30 cellular contexts compared by ENCODE assay signal in the genomic region with DNA sequence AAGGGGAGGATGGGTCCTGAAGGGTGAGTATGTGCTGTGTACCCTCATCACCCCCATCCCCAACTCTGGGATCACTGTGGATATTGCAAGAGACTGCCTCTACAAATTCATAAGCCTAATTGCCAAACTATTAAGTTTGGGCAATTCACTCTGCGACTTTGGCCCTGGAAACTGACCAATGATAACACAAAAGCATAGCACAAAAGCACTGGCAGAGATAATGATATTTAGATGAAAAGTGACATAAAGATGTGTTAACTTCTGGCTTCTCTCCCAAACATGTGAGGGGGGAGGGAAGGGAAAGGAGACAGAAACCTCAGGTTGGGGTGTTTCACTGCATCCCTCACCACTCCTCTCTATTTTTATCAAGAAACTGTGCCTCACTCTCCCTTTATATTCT.
"Had no signal": no experiment of that assay in that cellular context is flagged by ENCODE, and none has a peak within 500 bp of the region (broad histone marks: within the 10 kb centered on the region; RNA-seq: fewer than 3 reads in every experiment).

No MANE protein-coding gene starts in this region.

- H3K36me3 Mint-ChIP-seq: activated CD4-positive, alpha-beta memory T cell treated with anti-CD3 and anti-CD28 coated beads for 36 hours; activated naive CD4-positive, alpha-beta T cell treated with anti-CD3 and anti-CD28 coated beads, Interleukin-2, amount 10 ng/mL, durations not matched to agents 7 days and 5 days; activated naive CD8-positive, alpha-beta T cell treated with anti-CD3 and anti-CD28 coated beads, Interleukin-2, amount 10 ng/mL, durations not matched to agents 7 days and 5 days; natural killer cell treated with Interleukin-12 subunit alpha and Interleukin-12 subunit beta and Interleukin-15 and Interleukin-18, amount 100 ng/mL, for 72 hours had no signal

- H3K4me3 ChIP-seq: left lung, lung, mucosa of descending colon, ovary, right lobe of liver, testis, transverse colon had no signal

- FAIRE-seq: bronchial epithelial cell, endometrium, islet of Langerhans had no signal

- H3K27ac ChIP-seq: left lung, ovary, right lobe of liver, testis, transverse colon, WERI-Rb-1 had no signal

- H3K4me1 Mint-ChIP-seq: activated CD4-positive, alpha-beta T cell treated with anti-CD3 and anti-CD28 coated beads, Interleukin-2, amount 10 ng/mL, durations not matched to agents 24 days and 14 days; activated naive CD4-positive, alpha-beta T cell treated with anti-CD3 and anti-CD28 coated beads, Interleukin-2, amount 10 ng/mL, durations not matched to agents 7 days and 5 days; activated naive CD8-positive, alpha-beta T cell treated with anti-CD3 and anti-CD28 coated beads, Interleukin-2, amount 10 ng/mL, durations not matched to agents 7 days and 5 days; central memory CD8-positive, alpha-beta T cell; T-helper 17 cell had no signal

- H3K4me3 Mint-ChIP-seq: activated CD4-positive, alpha-beta memory T cell treated with anti-CD3 and anti-CD28 coated beads for 36 hours; activated CD4-positive, alpha-beta T cell treated with anti-CD3 and anti-CD28 coated beads, Interleukin-2, amount 10 ng/mL, durations not matched to agents 24 days and 14 days; activated naive CD4-positive, alpha-beta T cell treated with anti-CD3 and anti-CD28 coated beads, Interleukin-2, amount 10 ng/mL, durations not matched to agents 7 days and 5 days; activated naive CD8-positive, alpha-beta T cell treated with anti-CD3 and anti-CD28 coated beads, Interleukin-2, amount 10 ng/mL, durations not matched to agents 7 days and 5 days; activated T-cell treated with anti-CD3 and anti-CD28 coated beads, Interleukin-2, amount 50 U/mL, for 24 hours; central memory CD8-positive, alpha-beta T cell; natural killer cell treated with Interleukin-12 subunit alpha and Interleukin-12 subunit beta and Interleukin-15 and Interleukin-18, amount 100 ng/mL, for 72 hours; T-helper 17 cell had no signal

- H3K4me1 ChIP-seq: right lobe of liver, testis, transverse colon had no signal

- DNase-seq: activated CD4-positive, alpha-beta memory T cell treated with anti-CD3 and anti-CD28 coated beads for 36 hours; activated CD4-positive, alpha-beta T cell treated with anti-CD3 and anti-CD28 coated beads, Interleukin-2, amount 10 ng/mL, durations not matched to agents 24 days and 14 days; activated CD4-positive, CD25-positive, alpha-beta regulatory T cell treated with anti-CD3 and anti-CD28 coated beads, Interleukin-2, amount 50 U/mL, for 72 hours; activated CD8-positive, alpha-beta memory T cell treated with anti-CD3 and anti-CD28 coated beads, Interleukin-2, amount 50 U/mL, for 4 hours; activated gamma-delta T cell; activated naive CD4-positive, alpha-beta T cell treated with anti-CD3 and anti-CD28 coated beads, Interleukin-2, amount 10 ng/mL, durations not matched to agents 7 days and 5 days; activated naive CD8-positive, alpha-beta T cell treated with anti-CD3 and anti-CD28 coated beads, Interleukin-2, amount 10 ng/mL, durations not matched to agents 7 days and 5 days; activated T-cell treated with anti-CD3 and anti-CD28 coated beads, Interleukin-2, amount 50 U/mL, for 24 hours; amniotic stem cell; effector CD8-positive, alpha-beta T cell; foreskin melanocyte; left lung; mesendoderm; mucosa of descending colon; ovary; right lobe of liver; stimulated activated CD4-positive, alpha-beta T cell treated with anti-CD3 and anti-CD28 coated beads, Interleukin-4, amount 100 ng/mL, for 1 hour; stimulated activated naive CD8-positive, alpha-beta T cell treated with anti-CD3 and anti-CD28 coated beads, Interleukin-15, Interleukin-2, amounts not matched to agents 100 U/mL and 50 U/mL, for 24 hours; T-helper 17 cell; T1000; testis; transverse colon; WERI-Rb-1 had no signal

- H3K27me3 Mint-ChIP-seq: activated CD4-positive, alpha-beta memory T cell treated with anti-CD3 and anti-CD28 coated beads for 36 hours; activated CD4-positive, alpha-beta T cell treated with anti-CD3 and anti-CD28 coated beads, Interleukin-2, amount 10 ng/mL, durations not matched to agents 24 days and 14 days; activated naive CD4-positive, alpha-beta T cell treated with anti-CD3 and anti-CD28 coated beads, Interleukin-2, amount 10 ng/mL, durations not matched to agents 7 days and 5 days; activated naive CD8-positive, alpha-beta T cell treated with anti-CD3 and anti-CD28 coated beads, Interleukin-2, amount 10 ng/mL, durations not matched to agents 7 days and 5 days; central memory CD8-positive, alpha-beta T cell; natural killer cell treated with Interleukin-12 subunit alpha and Interleukin-12 subunit beta and Interleukin-15 and Interleukin-18, amount 100 ng/mL, for 72 hours; progenitor cell of endocrine pancreas had no signal

- H3K27ac Mint-ChIP-seq: activated CD4-positive, alpha-beta memory T cell treated with anti-CD3 and anti-CD28 coated beads for 36 hours; activated CD4-positive, alpha-beta T cell treated with anti-CD3 and anti-CD28 coated beads, Interleukin-2, amount 10 ng/mL, durations not matched to agents 24 days and 14 days; activated naive CD4-positive, alpha-beta T cell treated with anti-CD3 and anti-CD28 coated beads, Interleukin-2, amount 10 ng/mL, durations not matched to agents 7 days and 5 days; activated naive CD8-positive, alpha-beta T cell treated with anti-CD3 and anti-CD28 coated beads, Interleukin-2, amount 10 ng/mL, durations not matched to agents 7 days and 5 days; activated T-cell treated with anti-CD3 and anti-CD28 coated beads, Interleukin-2, amount 50 U/mL, for 24 hours; natural killer cell treated with Interleukin-12 subunit alpha and Interleukin-12 subunit beta and Interleukin-15 and Interleukin-18, amount 100 ng/mL, for 72 hours; progenitor cell of endocrine pancreas; T-helper 17 cell had no signal

- H3K36me3 ChIP-seq: left lung, ovary, right lobe of liver had no signal

- H3K9me3 ChIP-seq: left lung, mucosa of descending colon, ovary, right lobe of liver, testis, transverse colon had no signal

- ATAC-seq: left lung; mucosa of descending colon; natural killer cell treated with Interleukin-12 subunit alpha and Interleukin-12 subunit beta and Interleukin-15 and Interleukin-18, amount 100 ng/mL, for 72 hours; right lobe of liver; stimulated activated naive CD8-positive, alpha-beta T cell treated with anti-CD3 and anti-CD28 coated beads, Interleukin-15, Interleukin-2, amounts not matched to agents 100 U/mL and 50 U/mL, for 24 hours; T-helper 17 cell had no signal

- H3K27me3 ChIP-seq: left lung, ovary, right lobe of liver, testis, transverse colon had no signal

- H3K9me3 Mint-ChIP-seq: activated CD4-positive, alpha-beta memory T cell treated with anti-CD3 and anti-CD28 coated beads for 36 hours; activated CD4-positive, alpha-beta T cell treated with anti-CD3 and anti-CD28 coated beads, Interleukin-2, amount 10 ng/mL, durations not matched to agents 24 days and 14 days; activated naive CD4-positive, alpha-beta T cell treated with anti-CD3 and anti-CD28 coated beads, Interleukin-2, amount 10 ng/mL, durations not matched to agents 7 days and 5 days; activated naive CD8-positive, alpha-beta T cell treated with anti-CD3 and anti-CD28 coated beads, Interleukin-2, amount 10 ng/mL, durations not matched to agents 7 days and 5 days; activated T-cell treated with anti-CD3 and anti-CD28 coated beads, Interleukin-2, amount 50 U/mL, for 24 hours; central memory CD8-positive, alpha-beta T cell had no signal
